ENCODE assay signal across 13 cellular contexts in the genomic region with DNA sequence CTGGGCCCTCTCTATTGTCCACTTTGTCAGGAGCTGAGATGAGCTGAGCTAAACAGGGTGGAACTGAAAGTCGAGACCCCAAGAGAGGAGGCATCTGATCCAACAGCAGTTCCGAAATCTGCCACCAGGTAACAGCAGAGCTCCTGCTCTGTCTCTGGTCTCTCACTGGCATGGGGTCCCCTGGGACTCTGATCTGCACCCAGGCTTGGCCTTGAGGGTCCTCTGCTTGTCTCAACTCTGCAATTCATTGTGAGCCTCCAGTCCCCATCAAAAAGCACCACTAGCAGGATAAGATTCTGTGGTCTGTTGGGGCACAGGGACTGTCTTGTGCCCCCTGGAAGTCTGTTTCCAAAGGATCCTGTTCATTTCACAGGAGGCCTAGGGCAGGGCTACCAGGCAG.
DNase-seq lines count a peak whose midpoint lies in the region; ATAC-seq, FAIRE-seq and TF ChIP-seq lines count a peak whose summit lies in the region.
"Had no signal": no experiment of that assay in that cellular context is flagged by ENCODE, and none has a peak within 500 bp of the region (broad histone marks: within the 10 kb centered on the region; RNA-seq: fewer than 3 reads in every experiment).

No MANE protein-coding gene starts in this region.

- no peak for ATAC-seq in naive thymus-derived CD8-positive, alpha-beta T cell
- ATAC-seq in HG03039 (IDR thresholded peaks at IDR 0.05; ENCODE audit: unreplicated experiment): no peak
- ATAC-seq: right cardiac atrium had no signal

- peaks cover 0 to 3% (median 0%) of the 10 kb centered on the region in 5 donors for H3K27me3 Mint-ChIP-seq in naive thymus-derived CD8-positive, alpha-beta T cell

- H3K36me3 Mint-ChIP-seq in naive thymus-derived CD8-positive, alpha-beta T cell: no peaks in the 10 kb centered on the region

- intact Hi-C loops in posterior cingulate gyrus (cut with DNase I): loop anchor here (10.0 kb wide), 1 partner anchor 1701 kb away; no protein-coding TSS in a partner anchor

- H3K4me3 ChIP-seq in AG04450 (ENCODE audit: low read depth, low read length) (no peak overlapping the region), fibroblast of villous mesenchyme (ENCODE audit: low read depth, low read length) (no peak overlapping the region)
- H3K4me3 ChIP-seq: ascending aorta had no signal

- TF ChIP-seq CTCF in AG04450 (IDR thresholded peaks at IDR 0.05; ENCODE audit: low read depth, low read length) (peak; percentile 49), fibroblast of villous mesenchyme (IDR thresholded peaks at IDR 0.05; ENCODE audit: insufficient read depth, low read depth, low read length) (peak; percentile 48)

- no peak overlapping the region for H3K27ac ChIP-seq in AG04450 (ENCODE audit: low read depth, low read length)
- H3K27ac ChIP-seq: ascending aorta had no signal

- DNase-seq in AG04450 (ENCODE audit: low read depth, low spot score) (no peak), GM12891 (ENCODE audit: insufficient read length, low spot score) (no peak), OCI-M1 (lab: John Stamatoyannopoulos, UW) (peak; percentile 6), fibroblast of villous mesenchyme (ENCODE audit: low read depth) (no peak), posterior cingulate gyrus (no peak)
- no peak for DNase-seq in naive thymus-derived CD8-positive, alpha-beta T cell
- DNase-seq in activated CD4-positive, alpha-beta T cell treated with anti-CD3 and anti-CD28 coated beads, Interleukin-2, amount 50 U/mL, for 1 hour: no peak
- DNase-seq: activated CD4-positive, alpha-beta T cell treated with anti-CD3 and anti-CD28 coated beads for 48 hours; NCI-H345; right cardiac atrium; stimulated activated naive CD4-positive, alpha-beta T cell treated with Interleukin-2 at 50 U/mL for 16 hours had no signal

- no peaks in the 10 kb centered on the region for H3K9me3 Mint-ChIP-seq in naive thymus-derived CD8-positive, alpha-beta T cell

- no peak overlapping the region for H3K4me3 Mint-ChIP-seq in naive thymus-derived CD8-positive, alpha-beta T cell

- CTCF ChIA-PET in AG04450 (lab: Charles Lee): interaction anchor here (0.9 to 2.3 kb wide), 9 partner anchors 10 to 445 kb away, joined by 3 to 8 read pairs (median 4); no protein-coding TSS in a partner anchor

- H3K9me3 ChIP-seq in AG04450 (ENCODE audit: control insufficient read depth, insufficient read depth, low read length): no peaks in the 10 kb centered on the region
- H3K9me3 ChIP-seq: ascending aorta had no signal

- H3K4me1 Mint-ChIP-seq in naive thymus-derived CD8-positive, alpha-beta T cell: peaks cover 5 to 21% (median 18%) of the 10 kb centered on the region in 4 donors

- no peak overlapping the region for H3K27ac Mint-ChIP-seq in naive thymus-derived CD8-positive, alpha-beta T cell

- POLR2A ChIA-PET in AG04450 (lab: Yijun Ruan, JAX): no interaction called here
- POLR2A ChIA-PET in naive thymus-derived CD8-positive, alpha-beta T cell (lab: Charles Lee): no interaction called here

- no peak for TF ChIP-seq POLR2A in GM12891 (IDR thresholded peaks at IDR 0.05; ENCODE audit: low read depth, low read length)

- no peaks in the 10 kb centered on the region for H3K27me3 ChIP-seq in AG04450 (ENCODE audit: control insufficient read depth, insufficient read depth, low read length)
- H3K27me3 ChIP-seq: ascending aorta had no signal

- no peak for FAIRE-seq in GM12891 (lab: Jason Lieb, UNC)

TF ChIP-seq in GM12891, 5 proteins besides CTCF, POLR2A, EP300 and RAD21:
- TF ChIP-seq TAF1 (IDR thresholded peaks at IDR 0.05; ENCODE audit: low read depth, low read length): no peak
- TF ChIP-seq SPI1 (IDR thresholded peaks at IDR 0.05; ENCODE audit: low read depth, low read length): peak; percentile 51; the same call in 1 of the 2 replicates
TF ChIP-seq in GM12891: peak in this region for 1.
